Comparison of ENCODE assay signal across 41 cellular contexts in genomic region chr4:151247395-151247794, GRCh38. TPM values are rescaled to one million over a fixed set of nuclear protein-coding genes. Genes with fewer than 3 reads are reported as not detected.
"Had no signal": no experiment of that assay in that cellular context is flagged by ENCODE, and none has a peak within 500 bp of the region (broad histone marks: within the 10 kb centered on the region; RNA-seq: fewer than 3 reads in every experiment).

No MANE protein-coding gene starts in this region.

- H3K4me1 Mint-ChIP-seq: activated B cell treated with CpG ODN at 0.5 μM for 24 hours; activated CD4-positive, alpha-beta T cell treated with anti-CD3 and anti-CD28 coated beads, Interleukin-2, amount 10 ng/mL, durations not matched to agents 24 days and 14 days; activated naive CD8-positive, alpha-beta T cell treated with anti-CD3 and anti-CD28 coated beads for 36 hours; activated T-helper 17 cell treated with anti-CD3 and anti-CD28 coated beads, Interleukin-2, amount 50 U/mL, for 72 hours; central memory CD8-positive, alpha-beta T cell had no signal

- H3K27ac ChIP-seq: adrenal gland, body of pancreas, brain microvascular endothelial cell, breast epithelium, cardiac muscle cell, VCaP had no signal

- H3K27me3 Mint-ChIP-seq: activated B cell treated with CpG ODN at 0.5 μM for 24 hours had no signal

- H3K9me3 Mint-ChIP-seq: activated B cell treated with CpG ODN at 0.5 μM for 24 hours; activated CD4-positive, alpha-beta memory T cell treated with anti-CD3 and anti-CD28 coated beads for 36 hours; activated CD4-positive, alpha-beta T cell treated with anti-CD3 and anti-CD28 coated beads, Interleukin-2, amount 10 ng/mL, durations not matched to agents 24 days and 14 days; activated CD8-positive, alpha-beta T cell treated with anti-CD3 and anti-CD28 coated beads for 36 hours; activated naive CD4-positive, alpha-beta T cell treated with anti-CD3 and anti-CD28 coated beads for 36 hours; activated naive CD4-positive, alpha-beta T cell treated with anti-CD3 and anti-CD28 coated beads, Interleukin-2, amount 50 U/mL, for 72 hours; activated naive CD8-positive, alpha-beta T cell treated with anti-CD3 and anti-CD28 coated beads for 36 hours; activated T-cell treated with anti-CD3 and anti-CD28 coated beads, Interleukin-2, amount 50 U/mL, for 4 hours; activated T-cell treated with anti-CD3 and anti-CD28 coated beads, Interleukin-2, amount 50 U/mL, for 72 hours; activated T-helper 1 cell treated with anti-CD3 and anti-CD28 coated beads, Interleukin-12 subunit alpha, Interleukin-12 subunit beta, Interleukin-2, Interleukin-4 antibody, amounts not matched to agents 30 ng/mL and 10 ng/mL and 1 ng/mL, durations not matched to agents 14 hours and 24 hours and 36 hours; activated T-helper 17 cell treated with anti-CD3 and anti-CD28 coated beads, Interleukin-2, amount 50 U/mL, for 72 hours; central memory CD8-positive, alpha-beta T cell; T-helper 1 cell treated with Interleukin-12 subunit alpha and Interleukin-12 subunit beta and Interleukin-4 antibody, amounts not matched to agents 30 μg/mL and 1 μg/mL, for 36 hours; T-helper 2 cell treated with Interferon-gamma antibody and Interleukin-4, amounts not matched to agents 5 μg/mL and 100 μg/mL, for 36 hours had no signal

- H3K4me3 Mint-ChIP-seq: activated B cell treated with CpG ODN at 0.5 μM for 24 hours; activated CD4-positive, alpha-beta memory T cell treated with anti-CD3 and anti-CD28 coated beads for 36 hours; activated CD4-positive, alpha-beta T cell treated with anti-CD3 and anti-CD28 coated beads, Interleukin-2, amount 10 ng/mL, durations not matched to agents 24 days and 14 days; activated CD8-positive, alpha-beta T cell treated with anti-CD3 and anti-CD28 coated beads for 36 hours; activated naive CD4-positive, alpha-beta T cell treated with anti-CD3 and anti-CD28 coated beads for 36 hours; activated naive CD8-positive, alpha-beta T cell treated with anti-CD3 and anti-CD28 coated beads for 36 hours; activated T-cell treated with anti-CD3 and anti-CD28 coated beads, Interleukin-2, amount 50 U/mL, for 4 hours; activated T-cell treated with anti-CD3 and anti-CD28 coated beads, Interleukin-2, amount 50 U/mL, for 72 hours; activated T-helper 1 cell treated with anti-CD3 and anti-CD28 coated beads, Interleukin-12 subunit alpha, Interleukin-12 subunit beta, Interleukin-2, Interleukin-4 antibody, amounts not matched to agents 30 ng/mL and 10 ng/mL and 1 ng/mL, durations not matched to agents 14 hours and 24 hours and 36 hours; activated T-helper 17 cell treated with anti-CD3 and anti-CD28 coated beads, Interleukin-2, amount 50 U/mL, for 72 hours; central memory CD8-positive, alpha-beta T cell; T-helper 1 cell treated with Interleukin-12 subunit alpha and Interleukin-12 subunit beta and Interleukin-4 antibody, amounts not matched to agents 30 μg/mL and 1 μg/mL, for 36 hours; T-helper 2 cell treated with Interferon-gamma antibody and Interleukin-4, amounts not matched to agents 5 μg/mL and 100 μg/mL, for 36 hours had no signal

- DNase-seq: activated B cell treated with CpG ODN at 0.5 μM for 24 hours; activated CD4-positive, alpha-beta memory T cell treated with anti-CD3 and anti-CD28 coated beads for 36 hours; activated CD4-positive, alpha-beta T cell treated with anti-CD3 and anti-CD28 coated beads for 4 hours; activated CD4-positive, alpha-beta T cell treated with anti-CD3 and anti-CD28 coated beads, Interleukin-2, amount 10 ng/mL, durations not matched to agents 24 days and 14 days; activated CD4-positive, alpha-beta T cell treated with anti-CD3 and anti-CD28 coated beads, Interleukin-2, amount 50 U/mL, for 1 hour; activated CD4-positive, alpha-beta T cell treated with anti-CD3 and anti-CD28 coated beads, Interleukin-2, amount 50 U/mL, for 4 hours; activated CD4-positive, CD25-positive, alpha-beta regulatory T cell treated with anti-CD3 and anti-CD28 coated beads, Interleukin-2, amount 50 U/mL, for 72 hours; activated CD8-positive, alpha-beta memory T cell treated with anti-CD3 and anti-CD28 coated beads, Interleukin-2, amount 50 U/mL, for 4 hours; activated CD8-positive, alpha-beta T cell treated with anti-CD3 and anti-CD28 coated beads for 36 hours; activated effector memory CD4-positive, alpha-beta T cell treated with anti-CD3 and anti-CD28 coated beads, Interleukin-2, amount 50 U/mL, for 16 hours; activated gamma-delta T cell treated with Interleukin-2 at 50 U/mL for 16 hours; activated naive CD4-positive, alpha-beta T cell; activated naive CD4-positive, alpha-beta T cell treated with anti-CD3 and anti-CD28 coated beads for 36 hours; activated naive CD4-positive, alpha-beta T cell treated with anti-CD3 and anti-CD28 coated beads, Interleukin-2, amount 50 U/mL, for 16 hours; activated naive CD8-positive, alpha-beta T cell treated with anti-CD3 and anti-CD28 coated beads for 36 hours; activated T-cell treated with anti-CD3 and anti-CD28 coated beads for 4 hours; activated T-cell treated with anti-CD3 and anti-CD28 coated beads, Interleukin-2, amount 50 U/mL, for 1 hour; activated T-cell treated with anti-CD3 and anti-CD28 coated beads, Interleukin-2, amount 50 U/mL, for 4 hours; activated T-cell treated with anti-CD3 and anti-CD28 coated beads, Interleukin-2, amount 50 U/mL, for 72 hours; adrenal gland; amniotic stem cell; aorta; body of pancreas; brain microvascular endothelial cell; caudate nucleus; cerebellar nuclear complex; T-helper 1 cell; T-helper 2 cell; T-helper 9 cell had no signal

- H3K9me3 ChIP-seq: adrenal gland, body of pancreas, breast epithelium had no signal

- H3K4me3 ChIP-seq: adrenal gland, body of pancreas, breast epithelium, cardiac muscle cell had no signal

- H3K27me3 ChIP-seq: adrenal gland, body of pancreas, brain microvascular endothelial cell, breast epithelium, cardiac muscle cell had no signal

- H3K36me3 Mint-ChIP-seq: activated CD4-positive, alpha-beta memory T cell treated with anti-CD3 and anti-CD28 coated beads for 36 hours; activated naive CD4-positive, alpha-beta T cell treated with anti-CD3 and anti-CD28 coated beads, Interleukin-2, amount 50 U/mL, for 72 hours; activated naive CD8-positive, alpha-beta T cell treated with anti-CD3 and anti-CD28 coated beads for 36 hours had no signal

- FAIRE-seq: astrocyte, TTC549 had no signal

- H3K27ac Mint-ChIP-seq: activated B cell treated with CpG ODN at 0.5 μM for 24 hours; activated CD4-positive, alpha-beta memory T cell treated with anti-CD3 and anti-CD28 coated beads for 36 hours; activated CD4-positive, alpha-beta T cell treated with anti-CD3 and anti-CD28 coated beads, Interleukin-2, amount 10 ng/mL, durations not matched to agents 24 days and 14 days; activated CD8-positive, alpha-beta T cell treated with anti-CD3 and anti-CD28 coated beads for 36 hours; activated naive CD4-positive, alpha-beta T cell treated with anti-CD3 and anti-CD28 coated beads for 36 hours; activated naive CD4-positive, alpha-beta T cell treated with anti-CD3 and anti-CD28 coated beads, Interleukin-2, amount 50 U/mL, for 72 hours; activated naive CD8-positive, alpha-beta T cell treated with anti-CD3 and anti-CD28 coated beads for 36 hours; activated T-cell treated with anti-CD3 and anti-CD28 coated beads, Interleukin-2, amount 50 U/mL, for 72 hours; activated T-helper 1 cell treated with anti-CD3 and anti-CD28 coated beads, Interleukin-12 subunit alpha, Interleukin-12 subunit beta, Interleukin-2, Interleukin-4 antibody, amounts not matched to agents 30 ng/mL and 10 ng/mL and 1 ng/mL, durations not matched to agents 14 hours and 24 hours and 36 hours; activated T-helper 17 cell treated with anti-CD3 and anti-CD28 coated beads, Interleukin-2, amount 50 U/mL, for 72 hours; T-helper 1 cell treated with Interleukin-12 subunit alpha and Interleukin-12 subunit beta and Interleukin-4 antibody, amounts not matched to agents 30 μg/mL and 1 μg/mL, for 36 hours; T-helper 2 cell treated with Interferon-gamma antibody and Interleukin-4, amounts not matched to agents 5 μg/mL and 100 μg/mL, for 36 hours had no signal

- H3K36me3 ChIP-seq: adrenal gland, brain microvascular endothelial cell, breast epithelium, cardiac muscle cell had no signal

- ATAC-seq: activated CD8-positive, alpha-beta T cell treated with anti-CD3 and anti-CD28 coated beads for 36 hours; activated naive CD4-positive, alpha-beta T cell treated with anti-CD3 and anti-CD28 coated beads, Interleukin-2, amount 50 U/mL, for 72 hours; activated T-cell treated with anti-CD3 and anti-CD28 coated beads, Interleukin-2, amount 50 U/mL, for 4 hours; activated T-cell treated with anti-CD3 and anti-CD28 coated beads, Interleukin-2, amount 50 U/mL, for 72 hours; activated T-helper 17 cell treated with anti-CD3 and anti-CD28 coated beads, Interleukin-2, amount 50 U/mL, for 72 hours; body of pancreas had no signal

RNA-seq across cellular contexts. Expression of gene PRSS48, which starts 29.6 kb away (rescaled TPM):
- total RNA-seq: activated B cell treated with CpG ODN at 0.5 μM for 24 hours; activated CD4-positive, alpha-beta memory T cell treated with anti-CD3 and anti-CD28 coated beads for 36 hours; activated CD4-positive, alpha-beta T cell treated with anti-CD3 and anti-CD28 coated beads, Interleukin-2, amount 10 ng/mL, durations not matched to agents 24 days and 14 days; activated CD8-positive, alpha-beta memory T cell treated with anti-CD3 and anti-CD28 coated beads for 36 hours; activated CD8-positive, alpha-beta T cell treated with anti-CD3 and anti-CD28 coated beads for 36 hours; activated naive CD4-positive, alpha-beta T cell treated with anti-CD3 and anti-CD28 coated beads for 36 hours; activated naive CD4-positive, alpha-beta T cell treated with anti-CD3 and anti-CD28 coated beads, Interleukin-2, amount 50 U/mL, for 72 hours; activated naive CD8-positive, alpha-beta T cell treated with anti-CD3 and anti-CD28 coated beads for 36 hours; activated T-cell treated with anti-CD3 and anti-CD28 coated beads, Interleukin-2, amount 50 U/mL, for 4 hours; activated T-cell treated with anti-CD3 and anti-CD28 coated beads, Interleukin-2, amount 50 U/mL, for 72 hours; activated T-helper 1 cell treated with anti-CD3 and anti-CD28 coated beads, Interleukin-12 subunit alpha, Interleukin-12 subunit beta, Interleukin-2, Interleukin-4 antibody, amounts not matched to agents 30 ng/mL and 10 ng/mL and 1 ng/mL, durations not matched to agents 14 hours and 24 hours and 36 hours; activated T-helper 17 cell treated with anti-CD3 and anti-CD28 coated beads, Interleukin-2, amount 50 U/mL, for 72 hours; adrenal gland; aorta; astrocyte; body of pancreas; breast epithelium; cardiac muscle cell had no signal
- polyA plus RNA-seq: adrenal gland, aorta, cardiac muscle cell had no signal
